20 cellular contexts compared by ENCODE assay signal in genomic region chr6:131821408-131821807, GRCh38. TPM values are rescaled to one million over a fixed set of nuclear protein-coding genes. Genes with fewer than 3 reads are reported as not detected.
DNase-seq lines count a peak whose midpoint lies in the region; ATAC-seq, FAIRE-seq and TF ChIP-seq lines count a peak whose summit lies in the region.
"Had no signal": no experiment of that assay in that cellular context is flagged by ENCODE, and none has a peak within 500 bp of the region (broad histone marks: within the 10 kb centered on the region; RNA-seq: fewer than 3 reads in every experiment).

No MANE protein-coding gene starts in this region.

- intact Hi-C loops in HepG2 (cut with micrococcal nuclease; ENCODE audit: unreplicated experiment), result no loop called here
- intact Hi-C loops in right lobe of liver (cut with DNase I), result no loop called here
- intact Hi-C loops in colonic mucosa (cut with DNase I), result no loop called here
- intact Hi-C loops in mucosa of descending colon (cut with DNase I, micrococcal nuclease), result no loop called here

- H3K36me3 ChIP-seq in HepG2 (replicated peaks in 1 of 2; ENCODE audit: control insufficient read depth in 1 of 2, insufficient read depth in 2 of 2, low read length in 2 of 2) (peaks cover under 1 to 2% of the 10 kb centered on the region in 2 experiments; a peak in 2 of 5 replicates), right lobe of liver (no peaks in the 10 kb centered on the region), colonic mucosa (no peaks in the 10 kb centered on the region), mucosa of descending colon (ENCODE audit: low read depth) (no peaks in the 10 kb centered on the region), small intestine (ENCODE audit: control insufficient read depth in 2 of 2, insufficient read depth in 2 of 2, low read length in 2 of 2) (no peaks in the 10 kb centered on the region), MG63 (no peaks in the 10 kb centered on the region)

- FAIRE-seq in HepG2 (lab: Jason Lieb, UNC), result no peak
- no peak for FAIRE-seq in small intestine (lab: Jason Lieb, UNC)
- FAIRE-seq: G401.6, GM19239, H1 had no signal

- POLR2A ChIA-PET in HepG2 (lab: Yijun Ruan, JAX), result no interaction called here

- H3K27me3 ChIP-seq in HepG2 (ENCODE audit: control insufficient read depth in 1 of 2, insufficient read depth in 2 of 2, low read length in 2 of 2), result no peaks in the 10 kb centered on the region
- H3K27me3 ChIP-seq in right lobe of liver, result no peaks in the 10 kb centered on the region
- H3K27me3 ChIP-seq in colonic mucosa, result no peaks in the 10 kb centered on the region
- H3K27me3 ChIP-seq in small intestine (ENCODE audit: control insufficient read depth in 2 of 2, insufficient read depth in 2 of 2, low read length in 2 of 2), result no peaks in the 10 kb centered on the region
- H3K27me3 ChIP-seq in MG63, result no peaks in the 10 kb centered on the region

- CTCF ChIA-PET in HepG2 (lab: Yijun Ruan, JAX; ENCODE audit: low intra/inter-chr PET ratio, low total read pairs), result no interaction called here

- TF ChIP-seq CTCF in HepG2 (CRISPR knock-in tag; IDR thresholded peaks at IDR 0.05) (no peak), right lobe of liver (IDR thresholded peaks at IDR 0.05) (no peak), colonic mucosa (IDR thresholded peaks at IDR 0.05) (no peak), mucosa of descending colon (IDR thresholded peaks at IDR 0.05) (no peak)

- ATAC-seq in HepG2, result no peak
- ATAC-seq in right lobe of liver, result no peak
- ATAC-seq in mucosa of descending colon, result peak; percentile 73
- ATAC-seq in HG03354 (IDR thresholded peaks at IDR 0.05; ENCODE audit: poor library complexity, severe bottlenecking, unreplicated experiment), result no peak

- H3K9me3 ChIP-seq in HepG2 (ENCODE audit: low read length), result no peaks in the 10 kb centered on the region
- no peaks in the 10 kb centered on the region for H3K9me3 ChIP-seq in right lobe of liver
- H3K9me3 ChIP-seq in colonic mucosa, result no peaks in the 10 kb centered on the region
- H3K9me3 ChIP-seq in mucosa of descending colon, result no peaks in the 10 kb centered on the region
- H3K9me3 ChIP-seq in small intestine (ENCODE audit: control insufficient read depth, low read depth), result no peaks in the 10 kb centered on the region
- no peaks in the 10 kb centered on the region for H3K9me3 ChIP-seq in MG63

- in situ Hi-C loops in HepG2 (cut with HindIII; ENCODE audit: extremely low pct_ligation_motif_present, low pct_unique_long_range_greater_than_20kb), result no loop called here

- H2AFZ ChIP-seq in HepG2 (ENCODE audit: low read length), result no peak overlapping the region
- H2AFZ ChIP-seq: GM23248 had no signal

- TF ChIP-seq EP300 in HepG2 (IDR thresholded peaks at IDR 0.05; ENCODE audit: low read depth in 2 of 2, low read length in 2 of 2) (no peak), HepG2 (CRISPR knock-in tag; IDR thresholded peaks at IDR 0.05; ENCODE audit: borderline replicate concordance) (no peak)

- WGBS in HepG2 (ENCODE audit: low lambda C conversion rate), result 98% methylated on average over 5 of the region's 5 CpGs
- WGBS in right lobe of liver (ENCODE audit: insufficient coverage, low coverage, low lambda C conversion rate, missing lambda C conversion rate), result 74% methylated on average over 4 of the region's 5 CpGs
- WGBS in small intestine, 3 donors, result 56 to 78% (median 65%) methylated on average over 5 of the region's 5 CpGs

- no peak overlapping the region for H3K4me2 ChIP-seq in HepG2 (ENCODE audit: low read depth, low read length)

- H3K27ac ChIP-seq in HepG2 (ENCODE audit: extremely low read length, insufficient read depth, low read length), result no peak overlapping the region
- no peak overlapping the region for H3K27ac ChIP-seq in right lobe of liver
- H3K27ac ChIP-seq in colonic mucosa, result peak overlapping the region; percentile 56
- no peak overlapping the region for H3K27ac ChIP-seq in small intestine (ENCODE audit: low read depth in 1 of 2, low read length in 1 of 2)
- H3K27ac ChIP-seq: GM23248 had no signal

- TF ChIP-seq POLR2A in HepG2 (IDR thresholded peaks at IDR 0.05; ENCODE audit: insufficient read depth in 1 of 2, low read depth in 2 of 2, low read length in 2 of 2) (no peak), right lobe of liver (IDR thresholded peaks at IDR 0.05) (no peak)

- BruUV-seq in HepG2 (replicated peaks; lab: Mats Ljungman, UMichigan), result no TSS peak

- H3K4me3 ChIP-seq in HepG2 (replicated peaks in 1 of 3; ENCODE audit: insufficient read depth in 1 of 3, low read depth in 2 of 3, low read length in 3 of 3) (no peak overlapping the region), right lobe of liver (no peak overlapping the region), colonic mucosa (no peak overlapping the region), mucosa of descending colon (no peak overlapping the region), small intestine (ENCODE audit: low read depth in 1 of 2, low read length in 2 of 2) (no peak overlapping the region), MG63 (no peak overlapping the region)
- H3K4me3 ChIP-seq: GM23248 had no signal

- H3K4me1 ChIP-seq in HepG2 (ENCODE audit: insufficient read depth, low read length) (peaks cover 72% of the 10 kb centered on the region), right lobe of liver (peaks cover 0 to 26% (median 3%) of the 10 kb centered on the region in 4 donors), colonic mucosa (no peaks in the 10 kb centered on the region), mucosa of descending colon (ENCODE audit: low read depth) (peaks cover 3% of the 10 kb centered on the region), small intestine (ENCODE audit: control insufficient read depth in 2 of 2, insufficient read depth in 1 of 2, low read depth in 1 of 2, low read length in 1 of 2) (peaks cover 3 to 4% of the 10 kb centered on the region in 2 donors)

- H4K20me1 ChIP-seq in HepG2 (ENCODE audit: insufficient read depth, low read length), result no peaks in the 10 kb centered on the region

- no peak for TF ChIP-seq RAD21 in HepG2 (CRISPR knock-in tag; IDR thresholded peaks at IDR 0.05)

- DNase-seq in HepG2 (ENCODE audit: low spot score) (no peak), right lobe of liver (no peak), colonic mucosa (no peak), mucosa of descending colon (no peak), small intestine (peak; percentile 13), MG63 (no peak), D341Med (ENCODE audit: low spot score) (no peak)
- DNase-seq: C1 segment of cervical spinal cord; Calu3; CD4-positive, alpha-beta memory T cell; COR-L47; DMS153; DND-41; GM23248; H7; HCEC 1CT had no signal

- H3K9ac ChIP-seq in HepG2 (ENCODE audit: insufficient read depth, low read depth, low read length) (no peak overlapping the region), colonic mucosa (ENCODE audit: low read depth in 2 of 2, low read length in 2 of 2) (no peak overlapping the region)
- H3K9ac ChIP-seq: GM23248 had no signal

- H3K79me2 ChIP-seq in HepG2 (ENCODE audit: insufficient read depth, low read length), result peaks cover 65% of the 10 kb centered on the region

TF ChIP-seq in HepG2, 621 proteins besides CTCF, POLR2A, EP300 and RAD21:
- TF ChIP-seq REXO4 (CRISPR knock-in tag; IDR thresholded peaks at IDR 0.05; ENCODE audit: borderline replicate concordance) (no peak), NFIB (CRISPR knock-in tag; IDR thresholded peaks at IDR 0.05; ENCODE audit: borderline replicate concordance) (0 out of 2 replicates have a peak, but pooled peaks have one; percentile 17), RFX1 (IDR thresholded peaks at IDR 0.05) (no peak), ZNF780A (CRISPR knock-in tag; IDR thresholded peaks at IDR 0.05) (no peak)

RNA-seq across cellular contexts. Expression of gene ENPP1, which starts 13.6 kb away (rescaled TPM):
- total RNA-seq in HepG2 (2016; rRNA removed; fragmentation: Illumina TruSeq; extraction: Trizol) (45.8 and 56.5 TPM in 2 replicates), right lobe of liver (10 to 100 TPM; 27.5 to 61.6 (median 45.6) TPM), colonic mucosa (10 to 100 TPM in 1 of 2 donors, 1 to 10 TPM in 1; 5.9 to 12.6 TPM), mucosa of descending colon (10 to 100 TPM; 12.7 to 23.4 (median 21.2) TPM)
- 10.1 and 11.5 TPM in 2 replicates for total RNA-seq in HepG2 (2016; cell fraction: cytosol; rRNA removed; fragmentation: Illumina TruSeq; extraction: Trizol; ENCODE audit: low read depth)
- 42.4 and 56.4 TPM in 2 replicates for total RNA-seq in HepG2 (2016; cell fraction: insoluble cytoplasmic fraction; rRNA removed; fragmentation: Illumina TruSeq; extraction: Trizol)
- total RNA-seq in HepG2 (2016; cell fraction: membrane; rRNA removed; fragmentation: Illumina TruSeq; extraction: Trizol), result 25.5 and 30.0 TPM in 2 replicates
- 64.8 and 75.0 TPM in 2 replicates for total RNA-seq in HepG2 (2016; cell fraction: nucleus; rRNA removed; fragmentation: Illumina TruSeq; extraction: Trizol)
- polyA plus RNA-seq in HepG2 (2011; rRNA removed) (108 and 160 TPM in 2 replicates), small intestine (1 to 10 TPM in 1 of 3 donors, under 1 TPM in 2; 0.57 to 1.3 (median 0.81) TPM)
- 44.8 and 69.4 TPM in 2 replicates for polyA plus RNA-seq in HepG2 (2011; cell fraction: cytosol; rRNA removed)
- polyA plus RNA-seq in HepG2 (2011; cell fraction: nucleus; rRNA removed), result 68.4 and 74.0 TPM in 2 replicates
- 78.0 and 114 TPM in 2 replicates for polyA plus RNA-seq in HepG2 (2012)
- 4.9 and 5.0 TPM in 2 replicates for polyA plus RNA-seq in HepG2 (2016; cell fraction: cytosol; fragmentation: Illumina TruSeq; extraction: Trizol; ENCODE audit: low read depth)
- 31.1 and 31.2 TPM in 2 replicates for polyA plus RNA-seq in HepG2 (2016; cell fraction: insoluble cytoplasmic fraction; fragmentation: Illumina TruSeq; extraction: Trizol; ENCODE audit: low read depth)
- polyA plus RNA-seq in HepG2 (2016; cell fraction: membrane; fragmentation: Illumina TruSeq; extraction: Trizol; ENCODE audit: low read depth), result 16.0 and 17.5 TPM in 2 replicates
- 60.5 and 63.3 TPM in 2 replicates for polyA plus RNA-seq in HepG2 (2016; cell fraction: nucleus; fragmentation: Illumina TruSeq; extraction: Trizol; ENCODE audit: insufficient read depth, low read depth)
- polyA minus RNA-seq in HepG2 (2011; rRNA and poly(A)+ RNA removed; ENCODE audit: low replicate concordance), result 0.54 and 87.5 TPM in 2 replicates
- 133 and 175 TPM in 2 replicates for polyA minus RNA-seq in HepG2 (2011; cell fraction: cytosol; rRNA and poly(A)+ RNA removed)
- 269 and 305 TPM in 2 replicates for polyA minus RNA-seq in HepG2 (2011; cell fraction: nucleus; rRNA and poly(A)+ RNA removed)
- 0.91 and 3.1 TPM in 2 replicates for total RNA-seq in MG63 (2014; rRNA removed; shearing (Covaris generic); ENCODE audit: low replicate concordance)
